18 cellular contexts compared by ENCODE assay signal in genomic region chr6:43848992-43849391, GRCh38.
A peak's percentile ranks its signal among the peaks of the same experiment; 100 is the strongest.
DNase-seq lines count a peak whose midpoint lies in the region; ATAC-seq, FAIRE-seq and TF ChIP-seq lines count a peak whose summit lies in the region.
"Had no signal": no experiment of that assay in that cellular context is flagged by ENCODE, and none has a peak within 500 bp of the region (broad histone marks: within the 10 kb centered on the region; RNA-seq: fewer than 3 reads in every experiment).

No MANE protein-coding gene starts in this region.

- H3K9me3 Mint-ChIP-seq in astrocyte (ENCODE audit: unreplicated experiment) (peaks cover 3% of the 10 kb centered on the region), nephron progenitor cell (no peaks in the 10 kb centered on the region)
- H3K9me3 Mint-ChIP-seq in stimulated activated naive B cell treated with anti-CD40 and anti-IgM and Interleukin-4, amounts not matched to agents 10 μg/mL and 1 μg/mL and 100 μg/mL, for 72 hours, result no peaks in the 10 kb centered on the region
- H3K9me3 Mint-ChIP-seq: CD4-positive, alpha-beta memory T cell; IgD-negative memory B cell had no signal

- no peak for TF ChIP-seq CTCF in KMS-11 (conservative IDR thresholded peaks at IDR 0.05; ENCODE audit: low read depth, low read length)
- TF ChIP-seq CTCF in astrocyte (IDR thresholded peaks at IDR 0.05; ENCODE audit: insufficient read depth, low read depth, low read length), result no peak
- no peak for TF ChIP-seq CTCF in nephron progenitor cell (IDR thresholded peaks at IDR 0.05)
- no peak for TF ChIP-seq CTCF in WERI-Rb-1 (IDR thresholded peaks at IDR 0.05; ENCODE audit: low read depth, low read length)
- no peak for TF ChIP-seq CTCF in omental fat pad (IDR thresholded peaks at IDR 0.05)

- H3K27ac Mint-ChIP-seq in astrocyte (ENCODE audit: unreplicated experiment), result no peak overlapping the region
- H3K27ac Mint-ChIP-seq in stimulated activated naive B cell treated with anti-CD40 and anti-IgM and Interleukin-4, amounts not matched to agents 10 μg/mL and 1 μg/mL and 100 μg/mL, for 72 hours, result peak overlapping the region; percentile 38
- H3K27ac Mint-ChIP-seq in nephron progenitor cell, result no peak overlapping the region
- H3K27ac Mint-ChIP-seq: B cell; CD4-positive, alpha-beta memory T cell had no signal

- no peak overlapping the region for H3K4me3 ChIP-seq in KMS-11 (IDR thresholded peaks at IDR 0.05; ENCODE audit: insufficient read depth, low read depth, low read length)
- no peak overlapping the region for H3K4me3 ChIP-seq in astrocyte (ENCODE audit: insufficient read depth, low read depth, low read length)
- no peak overlapping the region for H3K4me3 ChIP-seq in mesendoderm (ENCODE audit: low read length)
- no peak overlapping the region for H3K4me3 ChIP-seq in WERI-Rb-1 (ENCODE audit: low read depth, low read length)
- H3K4me3 ChIP-seq: HAP-1 had no signal

- H4K5ac ChIP-seq in mesendoderm (ENCODE audit: low read length), result no peak overlapping the region

- no peak overlapping the region for H4K8ac ChIP-seq in mesendoderm (ENCODE audit: low read depth, low read length)

- H3K4ac ChIP-seq in mesendoderm (ENCODE audit: low read depth, low read length), result no peak overlapping the region

- no peak overlapping the region for H3K23ac ChIP-seq in mesendoderm (ENCODE audit: low read length)

- H3K27me3 ChIP-seq in KMS-11 (ENCODE audit: insufficient read depth, low read depth) (no peaks in the 10 kb centered on the region), astrocyte (ENCODE audit: insufficient read depth, low read length) (peaks cover 21% of the 10 kb centered on the region), mesendoderm (ENCODE audit: insufficient read depth, low read length, poor library complexity) (no peaks in the 10 kb centered on the region), WERI-Rb-1 (ENCODE audit: insufficient read depth, low read depth, severe bottlenecking) (no peaks in the 10 kb centered on the region)

- ATAC-seq in stimulated activated naive B cell treated with anti-CD40 and anti-IgM and Interleukin-4, amounts not matched to agents 10 μg/mL and 1 μg/mL and 100 μg/mL, for 72 hours (replicated peaks), result no peak
- no peak for ATAC-seq in omental fat pad (ENCODE audit: low FRiP score)

- H3K4me1 Mint-ChIP-seq in astrocyte (ENCODE audit: low read depth, unreplicated experiment), result peaks cover 54% of the 10 kb centered on the region
- no peaks in the 10 kb centered on the region for H3K4me1 Mint-ChIP-seq in stimulated activated naive B cell treated with anti-CD40 and anti-IgM and Interleukin-4, amounts not matched to agents 10 μg/mL and 1 μg/mL and 100 μg/mL, for 72 hours
- peaks cover 39% of the 10 kb centered on the region for H3K4me1 Mint-ChIP-seq in nephron progenitor cell
- H3K4me1 Mint-ChIP-seq: B cell; CD4-positive, alpha-beta memory T cell; IgD-negative memory B cell had no signal

- H2BK5ac ChIP-seq in mesendoderm (ENCODE audit: low read length), result no peak overlapping the region

- H4K20me1 ChIP-seq in KMS-11 (ENCODE audit: insufficient read depth) (no peaks in the 10 kb centered on the region), astrocyte (ENCODE audit: insufficient read depth, low read length) (no peaks in the 10 kb centered on the region)

- H3K27me3 Mint-ChIP-seq in astrocyte (ENCODE audit: low read depth, unreplicated experiment) (peaks cover 18% of the 10 kb centered on the region), nephron progenitor cell (ENCODE audit: low read depth, poor library complexity) (peaks cover 34% of the 10 kb centered on the region)
- H3K27me3 Mint-ChIP-seq in stimulated activated naive B cell treated with anti-CD40 and anti-IgM and Interleukin-4, amounts not matched to agents 10 μg/mL and 1 μg/mL and 100 μg/mL, for 72 hours, result peaks cover 10 to 36% of the 10 kb centered on the region in 2 donors

- DNase-seq in astrocyte (ENCODE audit: low read depth), result no peak
- DNase-seq in mesendoderm, result no peak
- DNase-seq in stimulated activated naive B cell treated with anti-CD40 and anti-IgM and Interleukin-4, amounts not matched to agents 10 μg/mL and 1 μg/mL and 100 μg/mL, for 72 hours, result no peak
- DNase-seq in nephron progenitor cell, result no peak
- DNase-seq in WERI-Rb-1, result no peak
- no peak for DNase-seq in omental fat pad (ENCODE audit: low spot score)
- DNase-seq: C1 segment of cervical spinal cord; CD4-positive, alpha-beta memory T cell; DMS153; GDM1 had no signal

- H3K4me3 Mint-ChIP-seq in astrocyte (ENCODE audit: unreplicated experiment) (peak overlapping the region; percentile 11), nephron progenitor cell (no peak overlapping the region)
- H3K4me3 Mint-ChIP-seq in stimulated activated naive B cell treated with anti-CD40 and anti-IgM and Interleukin-4, amounts not matched to agents 10 μg/mL and 1 μg/mL and 100 μg/mL, for 72 hours, result no peak overlapping the region
- H3K4me3 Mint-ChIP-seq: B cell; CD4-positive, alpha-beta memory T cell; IgD-negative memory B cell had no signal

- no peak overlapping the region for H2BK120ac ChIP-seq in mesendoderm (ENCODE audit: low read depth, low read length)

- peaks cover 27% of the 10 kb centered on the region for H3K4me1 ChIP-seq in KMS-11 (ENCODE audit: low read depth, poor library complexity, severe bottlenecking)
- peaks cover 19% of the 10 kb centered on the region for H3K4me1 ChIP-seq in astrocyte (ENCODE audit: insufficient read depth, low read length)
- no peaks in the 10 kb centered on the region for H3K4me1 ChIP-seq in mesendoderm (ENCODE audit: control insufficient read depth, low read depth, low read length)
- H3K4me1 ChIP-seq: HAP-1 had no signal

- no peaks in the 10 kb centered on the region for H3K79me2 ChIP-seq in KMS-11 (ENCODE audit: insufficient read depth, low read depth)
- no peaks in the 10 kb centered on the region for H3K79me2 ChIP-seq in astrocyte (ENCODE audit: insufficient read depth, low read length)
- H3K79me2 ChIP-seq in mesendoderm (ENCODE audit: control insufficient read depth, insufficient read depth, low read length), result no peaks in the 10 kb centered on the region

- H3K9me3 ChIP-seq in astrocyte (ENCODE audit: insufficient read depth, low read depth, low read length) (no peaks in the 10 kb centered on the region), WERI-Rb-1 (ENCODE audit: severe bottlenecking) (no peaks in the 10 kb centered on the region)
- H3K9me3 ChIP-seq: HAP-1 had no signal

- WGBS in mesendoderm (ENCODE audit: extremely low coverage, insufficient coverage, low lambda C conversion rate), result no CpG with 5 or more reads among the region's 6 CpGs

- H2BK15ac ChIP-seq in mesendoderm (replicated peaks; ENCODE audit: low read depth), result no peak overlapping the region

- no peak overlapping the region for H3K56ac ChIP-seq in mesendoderm (ENCODE audit: low read length)

- H3K4me2 ChIP-seq in KMS-11, result peak overlapping the region; percentile 67; the same call in 1 of the 2 replicates
- H3K4me2 ChIP-seq in astrocyte (ENCODE audit: low read length), result no peak overlapping the region
- no peak overlapping the region for H3K4me2 ChIP-seq in mesendoderm (ENCODE audit: low read length)

- H3K18ac ChIP-seq in mesendoderm (ENCODE audit: low read length), result peak overlapping the region; percentile 34

- no peak overlapping the region for H3K9ac ChIP-seq in KMS-11
- no peak overlapping the region for H3K9ac ChIP-seq in astrocyte (ENCODE audit: low read length)
- no peak overlapping the region for H3K9ac ChIP-seq in mesendoderm (ENCODE audit: low read length)

- FAIRE-seq in astrocyte (lab: Jason Lieb, UNC), result no peak
- FAIRE-seq: A204.1, D721Med, GM19239, H1 had no signal

- H3K36me3 Mint-ChIP-seq in astrocyte (ENCODE audit: low read depth, unreplicated experiment), result peaks cover 1% of the 10 kb centered on the region
- no peaks in the 10 kb centered on the region for H3K36me3 Mint-ChIP-seq in stimulated activated naive B cell treated with anti-CD40 and anti-IgM and Interleukin-4, amounts not matched to agents 10 μg/mL and 1 μg/mL and 100 μg/mL, for 72 hours
- no peaks in the 10 kb centered on the region for H3K36me3 Mint-ChIP-seq in nephron progenitor cell (ENCODE audit: low read depth)
- H3K36me3 Mint-ChIP-seq: CD4-positive, alpha-beta memory T cell had no signal

- H2AFZ ChIP-seq in KMS-11 (ENCODE audit: low read depth), result no peak overlapping the region
- H2AFZ ChIP-seq in astrocyte (ENCODE audit: low read depth, low read length), result no peak overlapping the region

- no peaks in the 10 kb centered on the region for H3K79me1 ChIP-seq in mesendoderm (ENCODE audit: low read length)

- H3K27ac ChIP-seq in KMS-11 (no peak overlapping the region), astrocyte (ENCODE audit: low read depth, low read length) (no peak overlapping the region), mesendoderm (ENCODE audit: low read depth, low read length) (no peak overlapping the region), WERI-Rb-1 (no peak overlapping the region)

- H2AK5ac ChIP-seq in mesendoderm (ENCODE audit: low read length), result no peak overlapping the region

- no peaks in the 10 kb centered on the region for H3K36me3 ChIP-seq in KMS-11 (ENCODE audit: insufficient read depth)
- no peaks in the 10 kb centered on the region for H3K36me3 ChIP-seq in astrocyte (ENCODE audit: insufficient read depth, low read length)
- no peaks in the 10 kb centered on the region for H3K36me3 ChIP-seq in mesendoderm (ENCODE audit: control insufficient read depth, insufficient read depth, low read length)
- no peaks in the 10 kb centered on the region for H3K36me3 ChIP-seq in WERI-Rb-1
- H3K36me3 ChIP-seq: HAP-1 had no signal
